In the genomic region with DNA sequence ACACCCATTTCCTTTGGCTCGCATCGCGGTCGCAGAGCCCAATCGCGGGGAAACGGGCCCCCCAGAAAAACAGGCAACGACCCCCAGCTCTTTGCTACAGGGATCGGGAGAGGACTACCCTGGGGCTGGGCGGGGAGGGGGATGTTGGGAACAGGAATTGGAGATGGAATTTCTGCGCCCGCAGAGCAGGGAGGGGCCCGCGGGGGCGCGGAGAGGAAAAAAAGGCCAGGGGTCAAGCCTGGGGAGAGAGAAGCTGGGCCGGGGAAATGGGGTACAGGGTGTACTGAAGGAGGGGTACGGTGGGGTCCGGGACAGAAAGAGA, we compare ENCODE assay signal across 8 cellular contexts. TPM values are rescaled to one million over a fixed set of nuclear protein-coding genes. Genes with fewer than 3 reads are reported as not detected.
DNase-seq lines count a peak whose midpoint lies in the region; ATAC-seq, FAIRE-seq and TF ChIP-seq lines count a peak whose summit lies in the region.

No MANE protein-coding gene starts in this region.

- peak overlapping the region; percentile 61 for H3K4me2 ChIP-seq in MM.1S (ENCODE audit: low read depth, low read length)

- no peaks in the 10 kb centered on the region for H4K20me1 ChIP-seq in MM.1S (ENCODE audit: insufficient read depth, low read length)

- H3F3A ChIP-seq in MM.1S (ENCODE audit: insufficient read depth, low read length): peaks cover 15% of the 10 kb centered on the region

- TF ChIP-seq POLR2A in erythroblast (IDR thresholded peaks at IDR 0.05; ENCODE audit: low read length): no peak

- peaks cover 44% of the 10 kb centered on the region for H3K79me2 ChIP-seq in MM.1S (ENCODE audit: low read length)

- no peak overlapping the region for H3K27ac Mint-ChIP-seq in effector memory CD8-positive, alpha-beta T cell
- peak overlapping the region in 1 of 2 donors; percentile 35 for H3K27ac Mint-ChIP-seq in natural killer cell treated with Interleukin-12 subunit alpha and Interleukin-12 subunit beta and Interleukin-15 and Interleukin-18, amount 100 ng/mL, for 72 hours

- H3K4me1 ChIP-seq in MM.1S (ENCODE audit: low read length): 0 out of 2 replicates have a peak, but pooled peaks cover 6% of the 10 kb centered on the region

- FAIRE-seq in HTR-8/SVneo (lab: Jason Lieb, UNC): no peak

- no peaks in the 10 kb centered on the region for H3K9me3 ChIP-seq in MM.1S (replicated peaks; ENCODE audit: insufficient read depth, low read length)

- peak overlapping the region; percentile 63 for H3K4me3 ChIP-seq in BJ (ENCODE audit: low read depth, low read length)
- peak overlapping the region; percentile 79 for H3K4me3 ChIP-seq in MM.1S (ENCODE audit: low read length)

- no peaks in the 10 kb centered on the region for H3K9me2 ChIP-seq in MM.1S (replicated peaks; ENCODE audit: insufficient read depth, low read length)

- ATAC-seq in effector memory CD8-positive, alpha-beta T cell (replicated peaks): no peak
- no peak for ATAC-seq in natural killer cell treated with Interleukin-12 subunit alpha and Interleukin-12 subunit beta and Interleukin-15 and Interleukin-18, amount 100 ng/mL, for 72 hours
- ATAC-seq in HG03025 (IDR thresholded peaks at IDR 0.05; ENCODE audit: low FRiP score, unreplicated experiment): no peak

- H3K9ac ChIP-seq in MM.1S (ENCODE audit: low read length): peak overlapping the region; percentile 56

- DNase-seq in BJ (ENCODE audit: low read depth): no peak
- DNase-seq in MM.1S: no peak
- no peak for DNase-seq in effector memory CD8-positive, alpha-beta T cell
- DNase-seq in natural killer cell treated with Interleukin-12 subunit alpha and Interleukin-12 subunit beta and Interleukin-15 and Interleukin-18, amount 100 ng/mL, for 72 hours (ENCODE audit: low spot score): no peak
- DNase-seq in HTR-8/SVneo (ENCODE audit: insufficient read length, low spot score): no peak
- DNase-seq in AML-193 (lab: John Stamatoyannopoulos, UW): no peak
- no peak for DNase-seq in erythroblast (lab: John Stamatoyannopoulos, UW)

- peaks cover 0 to 2% of the 10 kb centered on the region in 2 donors for H3K9me3 Mint-ChIP-seq in effector memory CD8-positive, alpha-beta T cell
- H3K9me3 Mint-ChIP-seq in natural killer cell treated with Interleukin-12 subunit alpha and Interleukin-12 subunit beta and Interleukin-15 and Interleukin-18, amount 100 ng/mL, for 72 hours: no peaks in the 10 kb centered on the region

- H3K27me3 ChIP-seq in BJ (ENCODE audit: control insufficient read depth, insufficient read depth, low read length): no peaks in the 10 kb centered on the region
- no peaks in the 10 kb centered on the region for H3K27me3 ChIP-seq in MM.1S (replicated peaks; ENCODE audit: insufficient read depth, low read length)

- POLR2A ChIA-PET in BJ (lab: Charles Lee): interaction anchor here (0.6 kb wide), 1 partner anchor 139 kb away, joined by 5 read pairs; no protein-coding TSS in a partner anchor

- peaks cover 4 to 14% of the 10 kb centered on the region in 2 donors for H3K4me1 Mint-ChIP-seq in effector memory CD8-positive, alpha-beta T cell (ENCODE audit: low read depth in 2 of 2)
- peaks cover 14 to 19% of the 10 kb centered on the region in 2 donors for H3K4me1 Mint-ChIP-seq in natural killer cell treated with Interleukin-12 subunit alpha and Interleukin-12 subunit beta and Interleukin-15 and Interleukin-18, amount 100 ng/mL, for 72 hours (ENCODE audit: low read depth in 2 of 2)

- CTCF ChIA-PET in BJ (lab: Yijun Ruan, JAX): interaction anchor here (0.6 to 3.6 kb wide), 21 partner anchors 9 to 389 kb away, joined by 3 to 30 read pairs (median 4); no protein-coding TSS in a partner anchor

- no peaks in the 10 kb centered on the region for H3K36me3 ChIP-seq in BJ (ENCODE audit: control insufficient read depth, insufficient read depth, low read length)
- H3K36me3 ChIP-seq in MM.1S (replicated peaks; ENCODE audit: insufficient read depth, low read length): no peaks in the 10 kb centered on the region

- peaks cover 5% of the 10 kb centered on the region for H3K36me3 Mint-ChIP-seq in effector memory CD8-positive, alpha-beta T cell (ENCODE audit: insufficient read depth)
- H3K36me3 Mint-ChIP-seq in natural killer cell treated with Interleukin-12 subunit alpha and Interleukin-12 subunit beta and Interleukin-15 and Interleukin-18, amount 100 ng/mL, for 72 hours: no peaks in the 10 kb centered on the region

- no peak for TF ChIP-seq CTCF in BJ (IDR thresholded peaks at IDR 0.05; ENCODE audit: insufficient read depth, low read depth, low read length)
- TF ChIP-seq CTCF in MM.1S (IDR thresholded peaks at IDR 0.05; ENCODE audit: low read length): no peak

- H3K27ac ChIP-seq in MM.1S (ENCODE audit: low read length): peak overlapping the region; percentile 50; the same call in 1 of the 2 replicates

- H2AFZ ChIP-seq in MM.1S (ENCODE audit: low read length): peak overlapping the region; percentile 57

- H3K27me3 Mint-ChIP-seq in effector memory CD8-positive, alpha-beta T cell: peaks cover 22 to 32% of the 10 kb centered on the region in 2 donors
- peaks cover 22 to 28% of the 10 kb centered on the region in 2 donors for H3K27me3 Mint-ChIP-seq in natural killer cell treated with Interleukin-12 subunit alpha and Interleukin-12 subunit beta and Interleukin-15 and Interleukin-18, amount 100 ng/mL, for 72 hours

- peak overlapping the region; percentile 82 to 84 for H3K4me3 Mint-ChIP-seq in effector memory CD8-positive, alpha-beta T cell
- peak overlapping the region; percentile 81 for H3K4me3 Mint-ChIP-seq in natural killer cell treated with Interleukin-12 subunit alpha and Interleukin-12 subunit beta and Interleukin-15 and Interleukin-18, amount 100 ng/mL, for 72 hours

RNA-seq across cellular contexts. Expression of a gene that starts 0.4 kb away (rescaled TPM):
- polyA plus RNA-seq in BJ (2011; rRNA removed): 64.0 and 110 TPM in 2 replicates
- 21.5 and 33.5 TPM in 2 replicates for polyA minus RNA-seq in BJ (2011; rRNA and poly(A)+ RNA removed)
- total RNA-seq in natural killer cell treated with Interleukin-12 subunit alpha and Interleukin-12 subunit beta and Interleukin-15 and Interleukin-18, amount 100 ng/mL, for 72 hours: 1 to 10 TPM; 1.0 to 2.2 TPM
